Comparison of ENCODE assay signal across 27 cellular contexts in genomic region chr5:72226950-72227349, GRCh38.
A peak's percentile ranks its signal among the peaks of the same experiment; 100 is the strongest.
DNase-seq lines count a peak whose midpoint lies in the region; ATAC-seq and TF ChIP-seq lines count a peak whose summit lies in the region.
"Had no signal": no experiment of that assay in that cellular context is flagged by ENCODE, and none has a peak within 500 bp of the region (broad histone marks: within the 10 kb centered on the region; RNA-seq: fewer than 3 reads in every experiment).

No MANE protein-coding gene starts in this region.

- H3K4me3 ChIP-seq in WERI-Rb-1 (ENCODE audit: low read depth, low read length) (no peak overlapping the region), cardiac muscle cell (no peak overlapping the region)
- H3K4me3 ChIP-seq: A549, adrenal gland, MG63, prostate gland, skin epidermis, tibial artery had no signal

- H3K9me3 ChIP-seq in WERI-Rb-1 (ENCODE audit: severe bottlenecking) (no peaks in the 10 kb centered on the region), cardiac muscle cell (ENCODE audit: low read depth) (no peaks in the 10 kb centered on the region)
- H3K9me3 ChIP-seq: A549, adrenal gland, MG63, prostate gland, tibial artery had no signal

- H3K27ac ChIP-seq in WERI-Rb-1 (peak overlapping the region; percentile 94), cardiac muscle cell (peak overlapping the region; percentile 55)
- H3K27ac ChIP-seq: A549, adrenal gland, brain microvascular endothelial cell, prostate gland, skin epidermis, tibial artery had no signal

- no peak for ATAC-seq in GM19023 (IDR thresholded peaks at IDR 0.05; ENCODE audit: unreplicated experiment)
- ATAC-seq: A549; CD8-positive, alpha-beta T cell; WTC11 had no signal

- H3K36me3 ChIP-seq in WERI-Rb-1, result peaks cover 42% of the 10 kb centered on the region
- no peaks in the 10 kb centered on the region for H3K36me3 ChIP-seq in cardiac muscle cell
- H3K36me3 ChIP-seq: prostate gland had no signal

- peaks cover 33% of the 10 kb centered on the region for H3K4me1 ChIP-seq in cardiac muscle cell (ENCODE audit: low read depth)
- H3K4me1 ChIP-seq: A549, prostate gland had no signal

- peak; percentile 50 for DNase-seq in CMK (ENCODE audit: low read depth)
- peak; percentile 82 for DNase-seq in WERI-Rb-1
- peak in 1 of 2 donors; percentile 64 for DNase-seq in cardiac muscle cell (ENCODE audit: low read depth in 1 of 2, low spot score in 1 of 2)
- DNase-seq in myocyte (ENCODE audit: low read depth), result peak; percentile 44
- no peak for DNase-seq in T1000 (lab: John Stamatoyannopoulos, UW)
- no peak for DNase-seq in NAMALWA (ENCODE audit: low spot score)
- DNase-seq in NK-92 (lab: John Stamatoyannopoulos, UW; ENCODE audit: unreplicated experiment), result no peak
- DNase-seq: activated CD4-positive, alpha-beta T cell treated with anti-CD3 and anti-CD28 coated beads, Interleukin-2, amount 50 U/mL, for 4 hours; activated naive CD4-positive, alpha-beta T cell treated with anti-CD3 and anti-CD28 coated beads for 36 hours; adrenal gland; AML-193; brain microvascular endothelial cell; CD8-positive, alpha-beta T cell; DMS53; effector memory CD4-positive, alpha-beta T cell; H9; KBM-7; MG63; NCI-H1417; NCI-H2081; NCI-H2227 treated with DMSO at 0.1 percent for 48 hours; tibial artery had no signal

- no peak for TF ChIP-seq CTCF in WERI-Rb-1 (IDR thresholded peaks at IDR 0.05; ENCODE audit: low read depth, low read length)
- TF ChIP-seq CTCF in cardiac muscle cell (IDR thresholded peaks at IDR 0.05; ENCODE audit: low read depth, low read length), result no peak

- H3K27me3 ChIP-seq in WERI-Rb-1 (ENCODE audit: insufficient read depth, low read depth, severe bottlenecking), result no peaks in the 10 kb centered on the region
- no peaks in the 10 kb centered on the region for H3K27me3 ChIP-seq in cardiac muscle cell
- H3K27me3 ChIP-seq: adrenal gland, brain microvascular endothelial cell, MG63, tibial artery had no signal

Comparison
In these comparisons a context has a peak if more than half of its experiments do, and no peak if none do; other contexts are left out.
1. DNase-seq: peak in CMK (single experiment), WERI-Rb-1 (single experiment) and myocyte (single experiment); none in T1000 (single experiment), NAMALWA (single experiment) and NK-92 (single experiment).